In genomic region chr22:43432883-43433415, GRCh38 we compare ENCODE assay signal across 13 cellular contexts. TPM values are rescaled to one million over a fixed set of nuclear protein-coding genes. Genes with fewer than 3 reads are reported as not detected.
DNase-seq lines count a peak whose midpoint lies in the region; ATAC-seq and TF ChIP-seq lines count a peak whose summit lies in the region.
"Had no signal": no experiment of that assay in that cellular context is flagged by ENCODE, and none has a peak within 500 bp of the region (broad histone marks: within the 10 kb centered on the region; RNA-seq: fewer than 3 reads in every experiment).

No MANE protein-coding gene starts in this region.

- ATAC-seq in WTC11, result no peak
- no peak for ATAC-seq in stimulated activated memory B cell treated with anti-CD40 and anti-IgM and Interleukin-4, amounts not matched to agents 10 μg/mL and 1 μg/mL and 100 μg/mL, for 72 hours
- ATAC-seq: HCT116 had no signal

- H3K4me3 Mint-ChIP-seq in WTC11, result no peak overlapping the region
- no peak overlapping the region for H3K4me3 Mint-ChIP-seq in stimulated activated memory B cell treated with anti-CD40 and anti-IgM and Interleukin-4, amounts not matched to agents 10 μg/mL and 1 μg/mL and 100 μg/mL, for 72 hours
- H3K4me3 Mint-ChIP-seq: B cell; CD4-positive, alpha-beta T cell had no signal

- H3K4me3 ChIP-seq in dorsolateral prefrontal cortex (peak overlapping the region in 1 of 59 donors; percentile 15), osteoblast (ENCODE audit: insufficient read depth, low read length) (no peak overlapping the region)
- H3K4me3 ChIP-seq: GM23248 had no signal

- H3K4me2 ChIP-seq in osteoblast (ENCODE audit: insufficient read depth, low read length), result no peak overlapping the region

- H3K27me3 Mint-ChIP-seq in WTC11 (ENCODE audit: low read depth), result peaks cover 3% of the 10 kb centered on the region; the same call in 1 of the 2 replicates
- peaks cover 54% of the 10 kb centered on the region for H3K27me3 Mint-ChIP-seq in stimulated activated memory B cell treated with anti-CD40 and anti-IgM and Interleukin-4, amounts not matched to agents 10 μg/mL and 1 μg/mL and 100 μg/mL, for 72 hours

- DNase-seq in WTC11 (ENCODE audit: low spot score), result peak; percentile 7
- peak in 4 of 10 donors; percentile 10 to 33 (median 20) for DNase-seq in dorsolateral prefrontal cortex
- peak; percentile 71 for DNase-seq in osteoblast (ENCODE audit: insufficient read length, low spot score, missing footprints)
- DNase-seq in superior temporal gyrus (ENCODE audit: extremely low spot score), result no peak
- DNase-seq in NCI-H510A treated with DMSO at 0.1 percent for 48 hours (lab: John Stamatoyannopoulos, UW), result no peak
- DNase-seq: C1 segment of cervical spinal cord; Calu3; CD4-positive, alpha-beta T cell; GM23248 had no signal

- H3K4me1 ChIP-seq in osteoblast (ENCODE audit: insufficient read depth, low read length), result no peaks in the 10 kb centered on the region

- H3K27ac Mint-ChIP-seq in WTC11, result no peak overlapping the region
- H3K27ac Mint-ChIP-seq in stimulated activated memory B cell treated with anti-CD40 and anti-IgM and Interleukin-4, amounts not matched to agents 10 μg/mL and 1 μg/mL and 100 μg/mL, for 72 hours, result no peak overlapping the region
- H3K27ac Mint-ChIP-seq: B cell; CD4-positive, alpha-beta T cell had no signal

- no peaks in the 10 kb centered on the region for H3K36me3 ChIP-seq in osteoblast (ENCODE audit: insufficient read depth, low read length)

- H3K27ac ChIP-seq in dorsolateral prefrontal cortex (peak overlapping the region in 39 of 59 donors; percentile 6 to 87 (median 54)), osteoblast (ENCODE audit: low read depth, low read length) (no peak overlapping the region), temporal lobe (ENCODE audit: low read depth, low read length) (peak overlapping the region; percentile 4)
- H3K27ac ChIP-seq: GM23248 had no signal

- CTCF ChIA-PET in WTC11 (lab: Charles Lee), result interaction anchor here (0.8 to 1.6 kb wide), 4 partner anchors 29 to 364 kb away, joined by 3 to 4 read pairs (median 4); no protein-coding TSS in a partner anchor

- POLR2A ChIA-PET in WTC11 (lab: Charles Lee), result no interaction called here

- intact Hi-C loops in dorsolateral prefrontal cortex (cut with DNase I), result no loop called here

- H3K36me3 Mint-ChIP-seq in WTC11, result no peaks in the 10 kb centered on the region
- H3K36me3 Mint-ChIP-seq in stimulated activated memory B cell treated with anti-CD40 and anti-IgM and Interleukin-4, amounts not matched to agents 10 μg/mL and 1 μg/mL and 100 μg/mL, for 72 hours, result no peaks in the 10 kb centered on the region

- no peaks in the 10 kb centered on the region for H3K9me3 Mint-ChIP-seq in WTC11
- no peaks in the 10 kb centered on the region for H3K9me3 Mint-ChIP-seq in stimulated activated memory B cell treated with anti-CD40 and anti-IgM and Interleukin-4, amounts not matched to agents 10 μg/mL and 1 μg/mL and 100 μg/mL, for 72 hours
- H3K9me3 Mint-ChIP-seq: CD4-positive, alpha-beta T cell had no signal

- no peak overlapping the region for H2AFZ ChIP-seq in osteoblast (ENCODE audit: low read length)
- H2AFZ ChIP-seq: GM23248 had no signal

- H3K79me2 ChIP-seq in osteoblast (ENCODE audit: insufficient read depth, low read length), result no peaks in the 10 kb centered on the region

- no peaks in the 10 kb centered on the region for H4K20me1 ChIP-seq in osteoblast (ENCODE audit: insufficient read depth, low read length)

- H3K27me3 ChIP-seq in dorsolateral prefrontal cortex (peaks cover 0 to 28% (median 0%) of the 10 kb centered on the region in 45 donors), osteoblast (ENCODE audit: insufficient read depth, low read length) (no peaks in the 10 kb centered on the region)

- no peaks in the 10 kb centered on the region for H3K4me1 Mint-ChIP-seq in WTC11
- no peaks in the 10 kb centered on the region for H3K4me1 Mint-ChIP-seq in stimulated activated memory B cell treated with anti-CD40 and anti-IgM and Interleukin-4, amounts not matched to agents 10 μg/mL and 1 μg/mL and 100 μg/mL, for 72 hours
- H3K4me1 Mint-ChIP-seq: B cell had no signal

- TF ChIP-seq CTCF in WTC11 (IDR thresholded peaks at IDR 0.05) (no peak), dorsolateral prefrontal cortex (IDR thresholded peaks at IDR 0.05 in 54 of 56, conservative IDR thresholded peaks at IDR 0.05 in 2 of 56; ENCODE audit: low read depth in 1 of 56, partially characterized antibody in 56 of 56) (no peak), osteoblast (IDR thresholded peaks at IDR 0.05; ENCODE audit: extremely low read depth, low read depth, low read length) (no peak)

- no peaks in the 10 kb centered on the region for H3K9me3 ChIP-seq in osteoblast (ENCODE audit: low read depth, low read length)

TF ChIP-seq in WTC11, 78 proteins besides CTCF, POLR2A, EP300 and RAD21:
- TF ChIP-seq CREB1 (CRISPR knock-in tag; IDR thresholded peaks at IDR 0.05) (no peak), ZSCAN18 (CRISPR knock-in tag; IDR thresholded peaks at IDR 0.05) (no peak), RORB (CRISPR knock-in tag; IDR thresholded peaks at IDR 0.05) (no peak), FOXP1 (CRISPR knock-in tag; IDR thresholded peaks at IDR 0.05; ENCODE audit: borderline replicate concordance) (no peak), HMGA2 (CRISPR knock-in tag; IDR thresholded peaks at IDR 0.05) (no peak), ZNF512 (CRISPR knock-in tag; IDR thresholded peaks at IDR 0.05; ENCODE audit: borderline replicate concordance) (no peak), FOXP4 (CRISPR knock-in tag; IDR thresholded peaks at IDR 0.05) (no peak), MLX (CRISPR knock-in tag; IDR thresholded peaks at IDR 0.05) (no peak), IRF1 (CRISPR knock-in tag; IDR thresholded peaks at IDR 0.05) (no peak), SMAD4 (CRISPR knock-in tag; IDR thresholded peaks at IDR 0.05) (no peak), ESRRA (CRISPR knock-in tag; IDR thresholded peaks at IDR 0.05; ENCODE audit: borderline replicate concordance) (no peak), FOXJ3 (CRISPR knock-in tag; IDR thresholded peaks at IDR 0.05; ENCODE audit: borderline replicate concordance) (no peak)

RNA-seq across cellular contexts. Expression of gene MPPED1, which starts 21.1 kb away (rescaled TPM):
- 0.16 to 0.35 TPM (median 0.21 TPM) in 3 replicates for total RNA-seq in WTC11 (2021)
- total RNA-seq in dorsolateral prefrontal cortex, result 100 to 1,000 TPM in 57 of 120 experiments, 10 to 100 TPM in 63; 27.7 to 144 (median 99.1) TPM
- not detected in 2 replicates for total RNA-seq in osteoblast
- total RNA-seq in temporal lobe, result 339 TPM
- total RNA-seq: B cell; Calu3; CD4-positive, alpha-beta T cell; GM23248 had no signal

Comparison
In these comparisons a context has a peak if more than half of its experiments do, and no peak if none do; other contexts are left out.
1. DNase-seq: peak in WTC11 (single experiment) and osteoblast (single experiment); none in superior temporal gyrus (single experiment) and NCI-H510A treated with DMSO at 0.1 percent for 48 hours (single experiment).
2. RNA of gene MPPED1, which starts 21.1 kb away (total RNA-seq): 339 TPM in temporal lobe (single experiment) and 27.7 to 144 TPM in dorsolateral prefrontal cortex; 0.16 to 0.35 TPM in WTC11 and not detected in osteoblast; every median in the first group is over 10 times any median in the second.